Comparison of ENCODE assay signal across 10 cellular contexts in genomic region chr14:59321184-59321952, GRCh38.
A peak's percentile ranks its signal among the peaks of the same experiment; 100 is the strongest.
DNase-seq lines count a peak whose midpoint lies in the region; ATAC-seq, FAIRE-seq and TF ChIP-seq lines count a peak whose summit lies in the region.
"Had no signal": no experiment of that assay in that cellular context is flagged by ENCODE, and none has a peak within 500 bp of the region (broad histone marks: within the 10 kb centered on the region; RNA-seq: fewer than 3 reads in every experiment).

No MANE protein-coding gene starts in this region.

- no peak for FAIRE-seq in GM12891 (lab: Jason Lieb, UNC)

- intact Hi-C loops in A673 (cut with micrococcal nuclease; ENCODE audit: unreplicated experiment), result no loop called here
- intact Hi-C loops in head of caudate nucleus (cut with DNase I), result no loop called here

- H3K4me1 ChIP-seq in cardiac muscle cell (ENCODE audit: low read depth), result peaks cover 35% of the 10 kb centered on the region
- H3K4me1 ChIP-seq in A673 (ENCODE audit: insufficient read depth, low read length, poor library complexity, severe bottlenecking), result no peaks in the 10 kb centered on the region

- H3K9me3 ChIP-seq in cardiac muscle cell (ENCODE audit: low read depth) (no peaks in the 10 kb centered on the region), A673 (ENCODE audit: low read depth, low read length, poor library complexity, severe bottlenecking) (no peaks in the 10 kb centered on the region)

- no peak for TF ChIP-seq CTCF in cardiac muscle cell (IDR thresholded peaks at IDR 0.05; ENCODE audit: low read depth, low read length)
- no peak for TF ChIP-seq CTCF in A673 (conservative IDR thresholded peaks at IDR 0.05; ENCODE audit: low read depth, low read length)

- H3K4me1 Mint-ChIP-seq in activated T-helper 17 cell treated with anti-CD3 and anti-CD28 coated beads, Interleukin-2, amount 50 U/mL, for 72 hours, result no peaks in the 10 kb centered on the region

- no peaks in the 10 kb centered on the region for H3K27me3 Mint-ChIP-seq in activated T-helper 17 cell treated with anti-CD3 and anti-CD28 coated beads, Interleukin-2, amount 50 U/mL, for 72 hours

- BruUV-seq in A673 (replicated peaks; lab: Mats Ljungman, UMichigan), result no TSS peak

- peak; percentile 45 for ATAC-seq in activated T-helper 17 cell treated with anti-CD3 and anti-CD28 coated beads, Interleukin-2, amount 50 U/mL, for 72 hours (replicated peaks)
- no peak for ATAC-seq in HG02678 (IDR thresholded peaks at IDR 0.05; ENCODE audit: unreplicated experiment)

- peaks cover 26% of the 10 kb centered on the region for H3K36me3 Mint-ChIP-seq in activated T-helper 17 cell treated with anti-CD3 and anti-CD28 coated beads, Interleukin-2, amount 50 U/mL, for 72 hours (ENCODE audit: low read depth)

- H3K27ac Mint-ChIP-seq in activated T-helper 17 cell treated with anti-CD3 and anti-CD28 coated beads, Interleukin-2, amount 50 U/mL, for 72 hours, result peak overlapping the region; percentile 30
- H3K27ac Mint-ChIP-seq: H9 had no signal

- no peak overlapping the region for H3K4me3 Mint-ChIP-seq in activated T-helper 17 cell treated with anti-CD3 and anti-CD28 coated beads, Interleukin-2, amount 50 U/mL, for 72 hours
- H3K4me3 Mint-ChIP-seq: H9 had no signal

- CTCF ChIA-PET in A673 (lab: Charles Lee), result no interaction called here

- no peaks in the 10 kb centered on the region for H3K9me3 Mint-ChIP-seq in activated T-helper 17 cell treated with anti-CD3 and anti-CD28 coated beads, Interleukin-2, amount 50 U/mL, for 72 hours
- H3K9me3 Mint-ChIP-seq: H9 had no signal

- H3K27me3 ChIP-seq in cardiac muscle cell (no peaks in the 10 kb centered on the region), A673 (replicated peaks; ENCODE audit: insufficient read depth, low read depth, low read length, poor library complexity) (no peaks in the 10 kb centered on the region)

- H3K27ac ChIP-seq in cardiac muscle cell, result peak overlapping the region; percentile 84
- no peak overlapping the region for H3K27ac ChIP-seq in A673 (ENCODE audit: low read depth, low read length, poor library complexity, severe bottlenecking)

- POLR2A ChIA-PET in A673 (lab: Charles Lee; ENCODE audit: low non-redundant PET), result no interaction called here

- TF ChIP-seq POLR2A in GM12891 (IDR thresholded peaks at IDR 0.05; ENCODE audit: low read depth, low read length), result no peak

- H3K36me3 ChIP-seq in cardiac muscle cell, result peaks cover 13% of the 10 kb centered on the region
- no peaks in the 10 kb centered on the region for H3K36me3 ChIP-seq in A673 (ENCODE audit: insufficient read depth, low read length, poor library complexity, severe bottlenecking)

- H3K4me3 ChIP-seq in cardiac muscle cell, result no peak overlapping the region
- H3K4me3 ChIP-seq in A673 (ENCODE audit: low read depth, low read length, poor library complexity, severe bottlenecking), result no peak overlapping the region

- DNase-seq in GM12891 (ENCODE audit: insufficient read length, low spot score), result no peak
- peak; percentile 27 to 82 for DNase-seq in cardiac muscle cell (ENCODE audit: low read depth in 1 of 2, low spot score in 1 of 2)
- peak; percentile 82 for DNase-seq in renal cortical epithelial cell (ENCODE audit: low read depth)
- DNase-seq in cerebellum (ENCODE audit: low spot score), result no peak
- DNase-seq in A673 (ENCODE audit: low spot score), result no peak
- no peak for DNase-seq in head of caudate nucleus
- DNase-seq: H9, NCI-H1105 treated with DMSO at 0.1 percent for 48 hours had no signal

TF ChIP-seq in GM12891, 5 proteins besides CTCF, POLR2A, EP300 and RAD21:
- TF ChIP-seq POLR2AphosphoS5 (IDR thresholded peaks at IDR 0.05; ENCODE audit: low read depth, low read length) (no peak), SPI1 (IDR thresholded peaks at IDR 0.05; ENCODE audit: low read depth, low read length) (0 out of 2 replicates have a peak, but pooled peaks have one; percentile 19), PAX5 (IDR thresholded peaks at IDR 0.05; ENCODE audit: insufficient read depth, low read length, severe bottlenecking) (no peak), TAF1 (IDR thresholded peaks at IDR 0.05; ENCODE audit: low read depth, low read length) (no peak), POU2F2 (IDR thresholded peaks at IDR 0.05; ENCODE audit: low read depth, low read length) (no peak)

Comparison
In these comparisons a context has a peak if more than half of its experiments do, and no peak if none do; other contexts are left out.
1. DNase-seq: peak in cardiac muscle cell (2 of 2) and renal cortical epithelial cell (single experiment); none in GM12891 (single experiment), cerebellum (single experiment), A673 (single experiment) and head of caudate nucleus (0 of 42).